In the genomic region with DNA sequence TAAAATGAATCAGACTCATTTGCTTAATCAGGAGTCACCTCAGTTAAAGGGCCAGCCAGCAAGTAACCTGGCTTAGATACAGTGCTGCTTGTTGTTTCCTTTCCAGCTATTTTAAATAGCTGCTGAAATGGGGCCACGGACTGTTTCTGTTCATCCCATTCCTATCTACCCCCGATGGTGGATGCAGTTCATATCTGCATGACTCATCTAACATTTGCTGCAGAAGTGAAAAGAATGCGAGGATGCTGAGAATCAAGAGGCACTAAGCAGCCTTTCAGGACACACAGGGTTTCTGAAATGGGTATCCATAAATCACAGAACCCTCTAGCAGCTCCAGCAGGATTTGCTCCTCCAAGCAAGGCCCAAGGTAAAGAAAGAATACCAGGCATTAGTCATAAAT, we compare ENCODE assay signal across 18 cellular contexts.
DNase-seq lines count a peak whose midpoint lies in the region; ATAC-seq and TF ChIP-seq lines count a peak whose summit lies in the region.
"Had no signal": no experiment of that assay in that cellular context is flagged by ENCODE, and none has a peak within 500 bp of the region (broad histone marks: within the 10 kb centered on the region; RNA-seq: fewer than 3 reads in every experiment).

No MANE protein-coding gene starts in this region.

- peak overlapping the region in 1 of 8 donors; percentile 8 for H3K4me3 Mint-ChIP-seq in CD4-positive, alpha-beta memory T cell
- no peak overlapping the region for H3K4me3 Mint-ChIP-seq in stimulated activated naive B cell treated with anti-CD40 and anti-IgM and Interleukin-4, amounts not matched to agents 10 μg/mL and 1 μg/mL and 100 μg/mL, for 72 hours
- H3K4me3 Mint-ChIP-seq: activated CD8-positive, alpha-beta T cell treated with anti-CD3 and anti-CD28 coated beads for 36 hours; activated T-helper 17 cell treated with anti-CD3 and anti-CD28 coated beads, Interleukin-2, amount 50 U/mL, for 72 hours; stimulated activated naive CD8-positive, alpha-beta T cell treated with anti-CD3 and anti-CD28 coated beads, Interleukin-15, amount 100 ng/mL, for 72 hours had no signal

- H3K4me3 ChIP-seq in CD4-positive, alpha-beta memory T cell (ENCODE audit: low read length in 2 of 2), result no peak overlapping the region
- no peak overlapping the region for H3K4me3 ChIP-seq in fibroblast of pulmonary artery (replicated peaks; ENCODE audit: low read depth, low read length)
- H3K4me3 ChIP-seq in skeletal muscle cell (ENCODE audit: low read depth, low read length), result no peak overlapping the region
- H3K4me3 ChIP-seq: esophagus squamous epithelium, prostate gland had no signal

- peak; percentile 92 for ATAC-seq in SK-N-SH treated with all-trans-retinoic acid at 6 μM for 48 hours
- no peak for ATAC-seq in GM21360 (IDR thresholded peaks at IDR 0.05; ENCODE audit: unreplicated experiment)
- ATAC-seq in stimulated activated naive B cell treated with anti-CD40 and anti-IgM and Interleukin-4, amounts not matched to agents 10 μg/mL and 1 μg/mL and 100 μg/mL, for 72 hours (replicated peaks), result no peak
- ATAC-seq: activated T-helper 17 cell treated with anti-CD3 and anti-CD28 coated beads, Interleukin-2, amount 50 U/mL, for 72 hours; HCT116; stimulated activated naive CD8-positive, alpha-beta T cell treated with anti-CD3 and anti-CD28 coated beads, Interleukin-15, amount 100 ng/mL, for 72 hours had no signal

- no peaks in the 10 kb centered on the region for H3K9me3 ChIP-seq in CD4-positive, alpha-beta memory T cell (ENCODE audit: control insufficient read depth in 1 of 2, low read length in 2 of 2)
- H3K9me3 ChIP-seq: esophagus squamous epithelium, prostate gland had no signal

- H3K27ac ChIP-seq in CD4-positive, alpha-beta memory T cell (ENCODE audit: low read depth, low read length), result no peak overlapping the region
- H3K27ac ChIP-seq: C4-2B, esophagus squamous epithelium, prostate gland had no signal

- peaks cover 50% of the 10 kb centered on the region for H3K4me1 ChIP-seq in CD4-positive, alpha-beta memory T cell (ENCODE audit: insufficient read depth, low read length)
- H3K4me1 ChIP-seq: prostate gland had no signal

- peaks cover 43 to 51% of the 10 kb centered on the region in 2 donors for H3K36me3 Mint-ChIP-seq in CD4-positive, alpha-beta memory T cell
- H3K36me3 Mint-ChIP-seq in stimulated activated naive B cell treated with anti-CD40 and anti-IgM and Interleukin-4, amounts not matched to agents 10 μg/mL and 1 μg/mL and 100 μg/mL, for 72 hours, result peaks cover 25 to 47% of the 10 kb centered on the region in 2 donors

- H3K9me3 Mint-ChIP-seq in CD4-positive, alpha-beta memory T cell, result peaks cover 0 to 2% (median 0%) of the 10 kb centered on the region in 8 donors
- H3K9me3 Mint-ChIP-seq in stimulated activated naive B cell treated with anti-CD40 and anti-IgM and Interleukin-4, amounts not matched to agents 10 μg/mL and 1 μg/mL and 100 μg/mL, for 72 hours, result peaks cover 0 to 3% of the 10 kb centered on the region in 2 donors

- H3K27me3 Mint-ChIP-seq in CD4-positive, alpha-beta memory T cell, result no peaks in the 10 kb centered on the region
- no peaks in the 10 kb centered on the region for H3K27me3 Mint-ChIP-seq in stimulated activated naive B cell treated with anti-CD40 and anti-IgM and Interleukin-4, amounts not matched to agents 10 μg/mL and 1 μg/mL and 100 μg/mL, for 72 hours
- H3K27me3 Mint-ChIP-seq: activated CD8-positive, alpha-beta T cell treated with anti-CD3 and anti-CD28 coated beads for 36 hours; activated T-helper 17 cell treated with anti-CD3 and anti-CD28 coated beads, Interleukin-2, amount 50 U/mL, for 72 hours; stimulated activated naive CD8-positive, alpha-beta T cell treated with anti-CD3 and anti-CD28 coated beads, Interleukin-15, amount 100 ng/mL, for 72 hours had no signal

- CTCF ChIA-PET in CD4-positive, alpha-beta memory T cell (lab: Charles Lee; ENCODE audit: partially characterized antibody), result interaction anchor here (0.6 kb wide), 1 partner anchor 17 kb away, joined by 3 read pairs; no protein-coding TSS in a partner anchor

- intact Hi-C loops in CD4-positive, alpha-beta memory T cell (cut with micrococcal nuclease), result no loop called here

- no peak for DNase-seq in CD4-positive, alpha-beta memory T cell
- DNase-seq in fibroblast of pulmonary artery (ENCODE audit: low read depth) (peak; percentile 44), skeletal muscle cell (ENCODE audit: low read depth) (peak; percentile 35), NCI-H1417 treated with DMSO at 0.1 percent for 48 hours (lab: John Stamatoyannopoulos, UW) (no peak), DMS 273 treated with DMSO at 0.1 percent for 48 hours (lab: John Stamatoyannopoulos, UW) (no peak)
- DNase-seq in stimulated activated naive B cell treated with anti-CD40 and anti-IgM and Interleukin-4, amounts not matched to agents 10 μg/mL and 1 μg/mL and 100 μg/mL, for 72 hours, result no peak
- DNase-seq: activated CD8-positive, alpha-beta T cell treated with anti-CD3 and anti-CD28 coated beads for 36 hours; anterior cingulate cortex; esophagus squamous epithelium; hypothalamus; NCI-H526; stimulated activated naive CD8-positive, alpha-beta T cell treated with anti-CD3 and anti-CD28 coated beads, Interleukin-15, amount 100 ng/mL, for 72 hours had no signal

- POLR2A ChIA-PET in CD4-positive, alpha-beta memory T cell (lab: Charles Lee; ENCODE audit: partially characterized antibody), result interaction anchor here (0.9 to 1.3 kb wide), 2 partner anchors 67 to 101 kb away, joined by 3 read pairs; no protein-coding TSS in a partner anchor

- TF ChIP-seq CTCF in fibroblast of pulmonary artery (IDR thresholded peaks at IDR 0.05; ENCODE audit: low read length, missing control alignments), result no peak

- no peaks in the 10 kb centered on the region for H3K36me3 ChIP-seq in CD4-positive, alpha-beta memory T cell (ENCODE audit: insufficient read depth, low read length)
- H3K36me3 ChIP-seq: esophagus squamous epithelium, prostate gland had no signal

- H3K4me1 Mint-ChIP-seq in CD4-positive, alpha-beta memory T cell, result peaks cover 55 to 82% (median 70%) of the 10 kb centered on the region in 4 donors
- peaks cover 22 to 42% of the 10 kb centered on the region in 2 donors for H3K4me1 Mint-ChIP-seq in stimulated activated naive B cell treated with anti-CD40 and anti-IgM and Interleukin-4, amounts not matched to agents 10 μg/mL and 1 μg/mL and 100 μg/mL, for 72 hours

- peak overlapping the region in 4 of 7 donors; percentile 18 to 66 (median 34) for H3K27ac Mint-ChIP-seq in CD4-positive, alpha-beta memory T cell
- H3K27ac Mint-ChIP-seq in stimulated activated naive B cell treated with anti-CD40 and anti-IgM and Interleukin-4, amounts not matched to agents 10 μg/mL and 1 μg/mL and 100 μg/mL, for 72 hours, result no peak overlapping the region
- H3K27ac Mint-ChIP-seq: activated CD8-positive, alpha-beta T cell treated with anti-CD3 and anti-CD28 coated beads for 36 hours; activated T-helper 17 cell treated with anti-CD3 and anti-CD28 coated beads, Interleukin-2, amount 50 U/mL, for 72 hours had no signal

- no peaks in the 10 kb centered on the region for H3K27me3 ChIP-seq in CD4-positive, alpha-beta memory T cell (ENCODE audit: insufficient read depth, low read length)

TF ChIP-seq in SK-N-SH treated with all-trans-retinoic acid at 6 μM for 48 hours, 23 proteins besides CTCF, POLR2A, EP300 and RAD21:
- TF ChIP-seq ARNTL (CRISPR knock-in tag; IDR thresholded peaks at IDR 0.05; ENCODE audit: borderline replicate concordance, low read depth), result no peak
- TF ChIP-seq ZNF8 (CRISPR knock-in tag; IDR thresholded peaks at IDR 0.05), result no peak
- TF ChIP-seq, protein P1, sequence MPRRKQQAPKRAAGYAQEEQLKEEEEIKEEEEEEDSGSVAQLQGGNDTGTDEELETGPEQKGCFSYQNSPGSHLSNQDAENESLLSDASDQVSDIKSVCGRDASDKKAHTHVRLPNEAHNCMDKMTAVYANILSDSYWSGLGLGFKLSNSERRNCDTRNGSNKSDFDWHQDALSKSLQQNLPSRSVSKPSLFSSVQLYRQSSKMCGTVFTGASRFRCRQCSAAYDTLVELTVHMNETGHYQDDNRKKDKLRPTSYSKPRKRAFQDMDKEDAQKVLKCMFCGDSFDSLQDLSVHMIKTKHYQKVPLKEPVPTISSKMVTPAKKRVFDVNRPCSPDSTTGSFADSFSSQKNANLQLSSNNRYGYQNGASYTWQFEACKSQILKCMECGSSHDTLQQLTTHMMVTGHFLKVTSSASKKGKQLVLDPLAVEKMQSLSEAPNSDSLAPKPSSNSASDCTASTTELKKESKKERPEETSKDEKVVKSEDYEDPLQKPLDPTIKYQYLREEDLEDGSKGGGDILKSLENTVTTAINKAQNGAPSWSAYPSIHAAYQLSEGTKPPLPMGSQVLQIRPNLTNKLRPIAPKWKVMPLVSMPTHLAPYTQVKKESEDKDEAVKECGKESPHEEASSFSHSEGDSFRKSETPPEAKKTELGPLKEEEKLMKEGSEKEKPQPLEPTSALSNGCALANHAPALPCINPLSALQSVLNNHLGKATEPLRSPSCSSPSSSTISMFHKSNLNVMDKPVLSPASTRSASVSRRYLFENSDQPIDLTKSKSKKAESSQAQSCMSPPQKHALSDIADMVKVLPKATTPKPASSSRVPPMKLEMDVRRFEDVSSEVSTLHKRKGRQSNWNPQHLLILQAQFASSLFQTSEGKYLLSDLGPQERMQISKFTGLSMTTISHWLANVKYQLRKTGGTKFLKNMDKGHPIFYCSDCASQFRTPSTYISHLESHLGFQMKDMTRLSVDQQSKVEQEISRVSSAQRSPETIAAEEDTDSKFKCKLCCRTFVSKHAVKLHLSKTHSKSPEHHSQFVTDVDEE (CRISPR knock-in tag; IDR thresholded peaks at IDR 0.05), result no peak
- TF ChIP-seq RARB (CRISPR knock-in tag; IDR thresholded peaks at IDR 0.05), result no peak
- no peak for TF ChIP-seq PPARA (CRISPR knock-in tag; IDR thresholded peaks at IDR 0.05; ENCODE audit: borderline replicate concordance)
- TF ChIP-seq ZNF565 (CRISPR knock-in tag; conservative IDR thresholded peaks at IDR 0.05; ENCODE audit: low read depth), result no peak
- no peak for TF ChIP-seq ZC3H10 (CRISPR knock-in tag; IDR thresholded peaks at IDR 0.05)
- no peak for TF ChIP-seq ISL1 (CRISPR knock-in tag; IDR thresholded peaks at IDR 0.05)

Comparison
In these comparisons a context has a peak if more than half of its experiments do, and no peak if none do; other contexts are left out.
1. DNase-seq: peak in fibroblast of pulmonary artery (single experiment) and skeletal muscle cell (single experiment); none in CD4-positive, alpha-beta memory T cell (0 of 5), NCI-H1417 treated with DMSO at 0.1 percent for 48 hours (single experiment), stimulated activated naive B cell treated with anti-CD40 and anti-IgM and Interleukin-4, amounts not matched to agents 10 μg/mL and 1 μg/mL and 100 μg/mL, for 72 hours (single experiment) and DMS 273 treated with DMSO at 0.1 percent for 48 hours (single experiment).